In the genomic region with DNA sequence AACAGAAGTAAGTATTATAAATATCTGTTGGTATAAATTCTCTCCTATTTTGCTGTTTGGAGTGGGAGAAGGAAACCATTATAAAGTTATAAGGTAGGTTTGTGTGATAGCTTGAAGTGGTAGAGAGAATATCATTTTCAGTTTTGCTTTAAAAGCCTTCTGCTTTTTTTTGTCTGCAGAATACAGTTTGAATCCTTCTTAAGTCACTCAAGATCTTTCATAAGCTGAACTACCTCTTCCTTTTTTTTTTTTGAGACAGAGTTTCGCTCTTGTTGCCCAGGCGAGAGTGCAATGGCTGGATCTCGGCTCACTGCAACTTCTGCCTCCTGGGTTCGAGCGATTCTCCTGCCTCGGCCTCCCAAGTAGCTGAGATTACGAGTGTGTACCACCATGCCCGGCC, we compare ENCODE assay signal across 14 cellular contexts.
"Had no signal": no experiment of that assay in that cellular context is flagged by ENCODE, and none has a peak within 500 bp of the region (broad histone marks: within the 10 kb centered on the region; RNA-seq: fewer than 3 reads in every experiment).

No MANE protein-coding gene starts in this region.

- H3K27ac Mint-ChIP-seq: activated T-helper 1 cell treated with anti-CD3 and anti-CD28 coated beads, Interleukin-12 subunit alpha, Interleukin-12 subunit beta, Interleukin-2, Interleukin-4 antibody, amounts not matched to agents 30 ng/mL and 10 ng/mL and 1 ng/mL, durations not matched to agents 14 hours and 24 hours and 36 hours; nephron had no signal

- H3K36me3 ChIP-seq: brain microvascular endothelial cell had no signal

- ATAC-seq: activated CD4-positive, CD25-positive, alpha-beta regulatory T cell treated with anti-CD3 and anti-CD28 coated beads, Interleukin-2, amount 50 U/mL, for 24 hours; gastroesophageal sphincter; heart right ventricle had no signal

- H3K27me3 ChIP-seq: brain microvascular endothelial cell, gastroesophageal sphincter, heart right ventricle had no signal

- H3K9me3 ChIP-seq: gastroesophageal sphincter, heart right ventricle had no signal

- H3K9me3 Mint-ChIP-seq: activated T-helper 1 cell treated with anti-CD3 and anti-CD28 coated beads, Interleukin-12 subunit alpha, Interleukin-12 subunit beta, Interleukin-2, Interleukin-4 antibody, amounts not matched to agents 30 ng/mL and 10 ng/mL and 1 ng/mL, durations not matched to agents 14 hours and 24 hours and 36 hours; nephron had no signal

- H3K4me3 Mint-ChIP-seq: activated T-helper 1 cell treated with anti-CD3 and anti-CD28 coated beads, Interleukin-12 subunit alpha, Interleukin-12 subunit beta, Interleukin-2, Interleukin-4 antibody, amounts not matched to agents 30 ng/mL and 10 ng/mL and 1 ng/mL, durations not matched to agents 14 hours and 24 hours and 36 hours; nephron had no signal

- H3K4me3 ChIP-seq: gastroesophageal sphincter had no signal

- H3K27ac ChIP-seq: brain microvascular endothelial cell, epithelial cell of prostate, gastroesophageal sphincter had no signal

- H3K4me1 ChIP-seq: gastroesophageal sphincter, heart right ventricle had no signal

- DNase-seq: activated CD4-positive, alpha-beta T cell treated with anti-CD3 and anti-CD28 coated beads, Interleukin-2, amount 50 U/mL, for 1 hour; anterior cingulate cortex; brain microvascular endothelial cell; heart right ventricle; left colon; occipital lobe; stimulated activated CD4-positive, alpha-beta T cell treated with anti-CD3 and anti-CD28 coated beads, Interleukin-2, amount 100 ng/mL, for 48 hours; stimulated activated naive CD4-positive, alpha-beta T cell treated with Interleukin-2 at 50 U/mL for 16 hours; trophoblast cell had no signal

- H3K4me1 Mint-ChIP-seq: nephron had no signal
